8 cellular contexts compared by ENCODE assay signal in the genomic region with DNA sequence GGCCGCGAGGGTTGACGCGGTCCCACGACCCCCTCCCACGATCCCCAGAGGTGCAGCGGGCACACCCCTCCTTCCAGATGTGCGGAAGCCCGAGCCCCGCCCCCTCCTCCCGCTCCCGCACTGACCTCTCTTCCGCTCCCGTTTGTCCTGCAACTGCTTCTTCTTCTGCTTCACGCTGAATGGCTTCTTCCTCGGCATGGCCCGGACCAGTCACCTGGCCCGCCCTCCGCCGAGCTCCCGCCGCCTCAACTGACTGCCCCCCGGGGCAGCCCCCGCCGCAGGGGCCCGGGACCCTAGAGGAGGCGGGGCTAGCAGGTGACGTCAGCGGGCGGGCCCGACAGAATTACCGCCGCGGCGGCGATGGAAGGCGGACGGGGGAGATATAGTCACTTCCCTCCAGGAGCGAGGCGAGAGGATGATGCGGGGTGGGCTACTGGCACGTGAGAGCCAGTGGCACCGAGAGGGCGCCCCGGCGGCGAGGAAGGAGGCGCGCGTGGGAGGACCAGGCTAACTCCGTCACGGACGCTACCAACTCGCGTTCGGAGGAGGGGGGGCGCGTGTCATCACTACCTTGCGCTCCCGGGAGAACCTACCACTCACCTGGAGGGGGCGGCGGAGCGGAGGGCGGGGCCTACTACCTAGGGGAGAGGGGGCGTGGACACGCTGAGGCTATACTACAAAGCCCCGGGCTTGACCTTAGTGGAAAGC. TPM values are rescaled to one million over a fixed set of nuclear protein-coding genes. Genes with fewer than 3 reads are reported as not detected.
A peak's percentile ranks its signal among the peaks of the same experiment; 100 is the strongest.
DNase-seq lines count a peak whose midpoint lies in the region; ATAC-seq and TF ChIP-seq lines count a peak whose summit lies in the region.

A gene with protein sequence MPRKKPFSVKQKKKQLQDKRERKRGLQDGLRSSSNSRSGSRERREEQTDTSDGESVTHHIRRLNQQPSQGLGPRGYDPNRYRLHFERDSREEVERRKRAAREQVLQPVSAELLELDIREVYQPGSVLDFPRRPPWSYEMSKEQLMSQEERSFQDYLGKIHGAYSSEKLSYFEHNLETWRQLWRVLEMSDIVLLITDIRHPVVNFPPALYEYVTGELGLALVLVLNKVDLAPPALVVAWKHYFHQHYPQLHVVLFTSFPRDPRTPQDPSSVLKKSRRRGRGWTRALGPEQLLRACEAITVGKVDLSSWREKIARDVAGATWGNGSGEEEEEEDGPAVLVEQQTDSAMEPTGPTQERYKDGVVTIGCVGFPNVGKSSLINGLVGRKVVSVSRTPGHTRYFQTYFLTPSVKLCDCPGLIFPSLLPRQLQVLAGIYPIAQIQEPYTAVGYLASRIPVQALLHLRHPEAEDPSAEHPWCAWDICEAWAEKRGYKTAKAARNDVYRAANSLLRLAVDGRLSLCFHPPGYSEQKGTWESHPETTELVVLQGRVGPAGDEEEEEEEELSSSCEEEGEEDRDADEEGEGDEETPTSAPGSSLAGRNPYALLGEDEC (minus strand): TSS at position 484 of the 708 bp plus-strand sequence. CDS start 286 bp downstream, at position 198.

- TF ChIP-seq CTCF in AG04450 (IDR thresholded peaks at IDR 0.05; ENCODE audit: low read depth, low read length), result 0 out of 2 replicates have a peak, but pooled peaks have one; percentile 8

- H3K9me3 ChIP-seq in AG04450 (ENCODE audit: control insufficient read depth, insufficient read depth, low read length), result no peaks in the 10 kb centered on the region

- peak within 1 kb of the TSS; percentile 97 for H3K27ac ChIP-seq in AG04450 (ENCODE audit: low read depth, low read length)
- peak within 1 kb of the TSS; percentile 100 for H3K27ac ChIP-seq in caudate nucleus (ENCODE audit: low read depth, low read length)

- peak; percentile 65 for DNase-seq in AG04450 (ENCODE audit: low read depth, low spot score)
- DNase-seq in NCI-H226, result peak; percentile 87
- peak; percentile 97 to 99 (median 98) for DNase-seq in activated CD4-positive, CD25-positive, alpha-beta regulatory T cell (lab: John Stamatoyannopoulos, UW)
- peak; percentile 35 to 97 (median 88) for DNase-seq in caudate nucleus (lab: John Stamatoyannopoulos, UW)
- peak; percentile 91 for DNase-seq in iris pigment epithelial cell (ENCODE audit: low read depth)
- peak; percentile 99 for DNase-seq in stimulated activated CD4-positive, alpha-beta T cell treated with anti-CD3 and anti-CD28 coated beads, Interleukin-12 subunit alpha, Interleukin-12 subunit beta, amount 100 ng/mL, for 48 hours (ENCODE audit: low read depth in 2 of 3, low spot score in 1 of 3)

- H3K27me3 ChIP-seq in AG04450 (ENCODE audit: control insufficient read depth, insufficient read depth, low read length), result no peaks in the 10 kb centered on the region

- peak; percentile 84 for ATAC-seq in GM18909 (IDR thresholded peaks at IDR 0.05; ENCODE audit: poor library complexity, unreplicated experiment)
- peak; percentile 77 for ATAC-seq in HG03159 (IDR thresholded peaks at IDR 0.05; ENCODE audit: unreplicated experiment)

- peak within 1 kb of the TSS; percentile 100 for H3K4me3 ChIP-seq in AG04450 (ENCODE audit: low read depth, low read length)

- CTCF ChIA-PET in AG04450 (lab: Charles Lee), result interaction anchor here (6.7 kb wide), 1 partner anchor 13 kb away, joined by 101 read pairs; no protein-coding TSS in a partner anchor

- POLR2A ChIA-PET in AG04450 (lab: Yijun Ruan, JAX), result interaction anchor here (0.8 to 1.7 kb wide), 3 partner anchors 10 to 15 kb away, joined by 3 to 14 read pairs (median 4); a partner anchor contains a TSS

RNA-seq across cellular contexts. Expression of the gene that starts here (rescaled TPM):
- polyA plus RNA-seq in AG04450 (2011; rRNA removed), result 41.7 and 50.0 TPM in 2 replicates
- 54.3 and 61.5 TPM in 2 replicates for polyA minus RNA-seq in AG04450 (2011; rRNA and poly(A)+ RNA removed)

Comparison
In these comparisons a context has a peak if more than half of its experiments do, and no peak if none do; other contexts are left out.
1. Peak in every context shown above with its lines: DNase-seq, ATAC-seq, H3K4me3 ChIP-seq and H3K27ac ChIP-seq.